ENCODE assay signal across 9 cellular contexts in genomic region chr14:61080591-61081010, GRCh38.
DNase-seq lines count a peak whose midpoint lies in the region; ATAC-seq and TF ChIP-seq lines count a peak whose summit lies in the region.
"Had no signal": no experiment of that assay in that cellular context is flagged by ENCODE, and none has a peak within 500 bp of the region (broad histone marks: within the 10 kb centered on the region; RNA-seq: fewer than 3 reads in every experiment).

No MANE protein-coding gene starts in this region.

- DNase-seq in A673 (ENCODE audit: low spot score), result peak; percentile 87
- peak; percentile 53 for DNase-seq in amniotic stem cell (lab: John Stamatoyannopoulos, UW)
- no peak for DNase-seq in stimulated activated naive CD8-positive, alpha-beta T cell treated with anti-CD3 and anti-CD28 coated beads, Interleukin-15, Interleukin-2, amounts not matched to agents 100 U/mL and 50 U/mL, for 24 hours
- no peak for DNase-seq in stimulated activated CD4-positive, alpha-beta T cell treated with anti-CD3 and anti-CD28 coated beads, Interleukin-4, amount 100 ng/mL, for 4 hours
- no peak for DNase-seq in upper lobe of right lung

- CTCF ChIA-PET in A673 (lab: Charles Lee), result no interaction called here

- TF ChIP-seq CTCF in A673 (conservative IDR thresholded peaks at IDR 0.05; ENCODE audit: low read depth, low read length) (peak; percentile 32; the same call in 1 of the 2 replicates), upper lobe of right lung (IDR thresholded peaks at IDR 0.05) (no peak)

- no peaks in the 10 kb centered on the region for H3K9me3 ChIP-seq in A673 (ENCODE audit: low read depth, low read length, poor library complexity, severe bottlenecking)
- no peaks in the 10 kb centered on the region for H3K9me3 ChIP-seq in upper lobe of right lung

- H3K27ac ChIP-seq in A673 (ENCODE audit: low read depth, low read length, poor library complexity, severe bottlenecking), result peak overlapping the region; percentile 78
- H3K27ac ChIP-seq in upper lobe of right lung, result no peak overlapping the region

- H3K4me3 ChIP-seq in A673 (ENCODE audit: low read depth, low read length, poor library complexity, severe bottlenecking) (no peak overlapping the region), upper lobe of right lung (no peak overlapping the region)
- H3K4me3 ChIP-seq: skin epidermis had no signal

- no peaks in the 10 kb centered on the region for H3K27me3 ChIP-seq in A673 (replicated peaks; ENCODE audit: insufficient read depth, low read depth, low read length, poor library complexity)
- no peaks in the 10 kb centered on the region for H3K27me3 ChIP-seq in upper lobe of right lung

- POLR2A ChIA-PET in A673 (lab: Charles Lee; ENCODE audit: low non-redundant PET), result no interaction called here

- H3K36me3 ChIP-seq in A673 (ENCODE audit: insufficient read depth, low read length, poor library complexity, severe bottlenecking) (no peaks in the 10 kb centered on the region), upper lobe of right lung (no peaks in the 10 kb centered on the region)

- ATAC-seq in GM19351 (IDR thresholded peaks at IDR 0.05; ENCODE audit: unreplicated experiment), result peak; percentile 96
- ATAC-seq in HG03066 (IDR thresholded peaks at IDR 0.05; ENCODE audit: low read depth, unreplicated experiment), result peak; percentile 51
- no peak for ATAC-seq in stimulated activated naive CD8-positive, alpha-beta T cell treated with anti-CD3 and anti-CD28 coated beads, Interleukin-15, Interleukin-2, amounts not matched to agents 100 U/mL and 50 U/mL, for 24 hours
- ATAC-seq in HG02981 (IDR thresholded peaks at IDR 0.05; ENCODE audit: unreplicated experiment), result no peak
- no peak for ATAC-seq in upper lobe of right lung

- intact Hi-C loops in A673 (cut with micrococcal nuclease; ENCODE audit: unreplicated experiment), result no loop called here
- intact Hi-C loops in upper lobe of right lung (cut with DNase I), result no loop called here

- BruUV-seq in A673 (replicated peaks; lab: Mats Ljungman, UMichigan), result no TSS peak

- peaks cover 26% of the 10 kb centered on the region for H3K4me1 ChIP-seq in A673 (ENCODE audit: insufficient read depth, low read length, poor library complexity, severe bottlenecking)
- H3K4me1 ChIP-seq in upper lobe of right lung, result no peaks in the 10 kb centered on the region

Comparison
In these comparisons a context has a peak if more than half of its experiments do, and no peak if none do; other contexts are left out.
1. DNase-seq: peak in A673 (single experiment) and amniotic stem cell (single experiment); none in stimulated activated naive CD8-positive, alpha-beta T cell treated with anti-CD3 and anti-CD28 coated beads, Interleukin-15, Interleukin-2, amounts not matched to agents 100 U/mL and 50 U/mL, for 24 hours (single experiment), stimulated activated CD4-positive, alpha-beta T cell treated with anti-CD3 and anti-CD28 coated beads, Interleukin-4, amount 100 ng/mL, for 4 hours (0 of 2) and upper lobe of right lung (single experiment).
2. ATAC-seq: peak in GM19351 (single experiment) and HG03066 (single experiment); none in stimulated activated naive CD8-positive, alpha-beta T cell treated with anti-CD3 and anti-CD28 coated beads, Interleukin-15, Interleukin-2, amounts not matched to agents 100 U/mL and 50 U/mL, for 24 hours (single experiment), HG02981 (single experiment) and upper lobe of right lung (single experiment).